In the genomic region with DNA sequence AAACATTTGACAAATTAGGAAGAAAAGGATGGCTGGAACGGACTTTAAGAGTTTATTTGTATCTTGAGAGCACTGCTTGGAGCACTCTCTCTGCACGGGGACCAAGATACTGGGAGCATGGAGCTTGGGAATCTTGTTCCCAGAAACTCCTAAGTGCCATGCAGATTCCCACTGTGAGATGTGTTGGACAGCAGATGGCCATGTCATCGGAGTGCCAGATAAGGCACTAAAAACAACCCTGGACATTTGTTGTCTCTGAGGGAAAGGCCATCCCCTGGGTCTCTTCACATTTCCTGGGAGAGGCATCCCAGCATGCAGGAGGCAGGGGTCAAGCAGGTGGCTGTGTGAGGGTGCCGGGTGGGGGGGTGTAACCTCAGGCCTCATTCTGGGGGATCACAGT, we compare ENCODE assay signal across 21 cellular contexts. TPM values are rescaled to one million over a fixed set of nuclear protein-coding genes. Genes with fewer than 3 reads are reported as not detected.
"Had no signal": no experiment of that assay in that cellular context is flagged by ENCODE, and none has a peak within 500 bp of the region (broad histone marks: within the 10 kb centered on the region; RNA-seq: fewer than 3 reads in every experiment).

No MANE protein-coding gene starts in this region.

- H3K4me2 ChIP-seq: hepatocyte had no signal

- DNase-seq: activated CD4-positive, alpha-beta T cell treated with anti-CD3 and anti-CD28 coated beads, Interleukin-2, amount 10 ng/mL, durations not matched to agents 24 days and 14 days; activated CD8-positive, alpha-beta memory T cell treated with anti-CD3 and anti-CD28 coated beads, Interleukin-2, amount 10 ng/mL, durations not matched to agents 7 days and 5 days; activated CD8-positive, alpha-beta T cell treated with anti-CD3 and anti-CD28 coated beads for 36 hours; activated effector memory CD4-positive, alpha-beta T cell treated with anti-CD3 and anti-CD28 coated beads, Interleukin-2, amount 50 U/mL, for 16 hours; activated naive CD4-positive, alpha-beta T cell treated with anti-CD3 and anti-CD28 coated beads, Interleukin-2, amount 10 ng/mL, durations not matched to agents 7 days and 5 days; activated T-cell treated with anti-CD3 and anti-CD28 coated beads for 4 hours; effector memory CD4-positive, alpha-beta T cell; foreskin melanocyte; immature natural killer cell; left lung; naive thymus-derived CD8-positive, alpha-beta T cell; sigmoid colon; spleen; stimulated activated CD4-positive, alpha-beta T cell treated with anti-CD3 and anti-CD28 coated beads, Interleukin-4, amount 100 ng/mL, for 1 hour; stimulated activated naive CD4-positive, alpha-beta T cell; T-helper 2 cell had no signal

- H3K9me3 ChIP-seq: left lung, sigmoid colon, spleen, thoracic aorta, vagina had no signal

- H3K36me3 ChIP-seq: cardiac muscle cell, left lung, sigmoid colon, spleen, thoracic aorta, vagina had no signal

- H3K27ac ChIP-seq: cardiac muscle cell, hepatocyte, left lung, sigmoid colon, spleen, thoracic aorta, vagina had no signal

- H3K79me2 ChIP-seq: hepatocyte had no signal

- H3K4me3 ChIP-seq: cardiac muscle cell, hepatocyte, left lung, lung, sigmoid colon, spleen, thoracic aorta, vagina had no signal

- H2AFZ ChIP-seq: hepatocyte had no signal

RNA-seq across cellular contexts. Expression of gene KIRREL3, which starts 2.9 kb away (rescaled TPM):
- total RNA-seq: activated CD4-positive, alpha-beta T cell treated with anti-CD3 and anti-CD28 coated beads, Interleukin-2, amount 10 ng/mL, durations not matched to agents 24 days and 14 days; activated CD8-positive, alpha-beta memory T cell treated with anti-CD3 and anti-CD28 coated beads, Interleukin-2, amount 10 ng/mL, durations not matched to agents 7 days and 5 days; activated CD8-positive, alpha-beta T cell treated with anti-CD3 and anti-CD28 coated beads for 36 hours; left lung; naive thymus-derived CD8-positive, alpha-beta T cell; thoracic aorta; vagina had no signal
- polyA plus RNA-seq: naive thymus-derived CD8-positive, alpha-beta T cell had no signal
